In the genomic region with DNA sequence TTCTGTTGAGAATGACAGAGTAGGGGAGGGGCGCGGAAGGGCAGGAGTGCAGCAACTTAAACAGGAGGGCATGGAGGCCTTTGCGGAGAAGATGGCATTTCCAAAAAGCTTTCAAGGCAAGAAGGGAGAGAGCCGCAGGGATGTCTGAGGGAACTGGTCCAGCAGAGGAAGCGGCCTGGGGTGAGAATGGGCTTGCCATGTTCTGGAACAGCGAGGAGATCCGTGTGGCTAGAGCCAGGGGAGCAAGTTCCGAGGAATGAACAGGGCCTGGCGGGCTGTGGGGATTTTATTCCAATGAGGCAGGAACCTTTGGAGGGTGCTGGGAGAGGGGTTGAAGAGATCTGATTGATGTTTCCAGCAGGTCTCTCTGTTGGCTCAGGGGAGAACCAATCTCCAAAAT, we compare ENCODE assay signal across 19 cellular contexts.
DNase-seq lines count a peak whose midpoint lies in the region; ATAC-seq, FAIRE-seq and TF ChIP-seq lines count a peak whose summit lies in the region.
"Had no signal": no experiment of that assay in that cellular context is flagged by ENCODE, and none has a peak within 500 bp of the region (broad histone marks: within the 10 kb centered on the region; RNA-seq: fewer than 3 reads in every experiment).

No MANE protein-coding gene starts in this region.

- H3K4me1 ChIP-seq in pancreas: no peaks in the 10 kb centered on the region
- H3K4me1 ChIP-seq: Caco-2 had no signal

- peak; percentile 39 for DNase-seq in natural killer cell treated with Interleukin-12 subunit alpha and Interleukin-12 subunit beta and Interleukin-15 and Interleukin-18, amount 100 ng/mL, for 72 hours (ENCODE audit: low spot score)
- DNase-seq in natural killer cell: no peak
- DNase-seq in endothelial cell (ENCODE audit: low spot score): no peak
- no peak for DNase-seq in substantia nigra (lab: John Stamatoyannopoulos, UW)
- no peak for DNase-seq in pancreas
- no peak for DNase-seq in HFFc6
- no peak for DNase-seq in stimulated activated CD4-positive, alpha-beta T cell treated with anti-CD3 and anti-CD28 coated beads, Interleukin-12 subunit alpha, Interleukin-12 subunit beta, amount 100 ng/mL, for 4 hours
- DNase-seq: Caco-2, EL, H7, NCI-H1105, NCI-H1694 treated with DMSO at 0.1 percent for 48 hours, NCI-H2107, NCI-H2227 treated with DMSO at 0.1 percent for 48 hours, NCI-H524 treated with DMSO at 0.1 percent for 48 hours, Peyer's patch had no signal

- peaks cover 58 to 64% of the 10 kb centered on the region in 2 donors for H3K4me1 Mint-ChIP-seq in natural killer cell treated with Interleukin-12 subunit alpha and Interleukin-12 subunit beta and Interleukin-15 and Interleukin-18, amount 100 ng/mL, for 72 hours (ENCODE audit: low read depth in 2 of 2)
- H3K4me1 Mint-ChIP-seq in natural killer cell (peaks cover 62 to 70% of the 10 kb centered on the region in 2 donors), endothelial cell (ENCODE audit: unreplicated experiment) (peaks cover 57% of the 10 kb centered on the region), HFFc6 (ENCODE audit: low read depth) (peaks cover 6% of the 10 kb centered on the region)
- H3K4me1 Mint-ChIP-seq in activated naive CD8-positive, alpha-beta T cell (ENCODE audit: low read depth): peaks cover 46% of the 10 kb centered on the region

- peak overlapping the region in 1 of 2 donors; percentile 88 for H3K27ac Mint-ChIP-seq in natural killer cell treated with Interleukin-12 subunit alpha and Interleukin-12 subunit beta and Interleukin-15 and Interleukin-18, amount 100 ng/mL, for 72 hours
- no peak overlapping the region for H3K27ac Mint-ChIP-seq in natural killer cell
- H3K27ac Mint-ChIP-seq in activated naive CD8-positive, alpha-beta T cell: peak overlapping the region; percentile 8
- H3K27ac Mint-ChIP-seq in endothelial cell (ENCODE audit: unreplicated experiment): peak overlapping the region; percentile 84
- H3K27ac Mint-ChIP-seq in HFFc6: no peak overlapping the region

- H3K36me3 Mint-ChIP-seq in natural killer cell treated with Interleukin-12 subunit alpha and Interleukin-12 subunit beta and Interleukin-15 and Interleukin-18, amount 100 ng/mL, for 72 hours: peaks cover 13% of the 10 kb centered on the region
- H3K36me3 Mint-ChIP-seq in natural killer cell: peaks cover 12% of the 10 kb centered on the region
- peaks cover 7% of the 10 kb centered on the region for H3K36me3 Mint-ChIP-seq in activated naive CD8-positive, alpha-beta T cell
- peaks cover 66% of the 10 kb centered on the region for H3K36me3 Mint-ChIP-seq in endothelial cell (ENCODE audit: low read depth, unreplicated experiment)
- no peaks in the 10 kb centered on the region for H3K36me3 Mint-ChIP-seq in HFFc6 (ENCODE audit: low read depth)

- H3K9me3 ChIP-seq in pancreas: no peaks in the 10 kb centered on the region
- H3K9me3 ChIP-seq: Caco-2, Peyer's patch had no signal

- no peaks in the 10 kb centered on the region for H3K36me3 ChIP-seq in pancreas
- H3K36me3 ChIP-seq: Peyer's patch had no signal

- H3K9me3 Mint-ChIP-seq in natural killer cell treated with Interleukin-12 subunit alpha and Interleukin-12 subunit beta and Interleukin-15 and Interleukin-18, amount 100 ng/mL, for 72 hours: no peaks in the 10 kb centered on the region
- H3K9me3 Mint-ChIP-seq in natural killer cell: no peaks in the 10 kb centered on the region
- H3K9me3 Mint-ChIP-seq in activated naive CD8-positive, alpha-beta T cell (ENCODE audit: low read depth): no peaks in the 10 kb centered on the region
- no peaks in the 10 kb centered on the region for H3K9me3 Mint-ChIP-seq in endothelial cell (ENCODE audit: unreplicated experiment)
- no peaks in the 10 kb centered on the region for H3K9me3 Mint-ChIP-seq in HFFc6
- H3K9me3 Mint-ChIP-seq: CD14-positive monocyte had no signal

- intact Hi-C loops in natural killer cell (cut with micrococcal nuclease) (no loop called here), pancreas (cut with DNase I) (no loop called here)

- H3K27me3 Mint-ChIP-seq in natural killer cell treated with Interleukin-12 subunit alpha and Interleukin-12 subunit beta and Interleukin-15 and Interleukin-18, amount 100 ng/mL, for 72 hours: no peaks in the 10 kb centered on the region
- H3K27me3 Mint-ChIP-seq in natural killer cell (ENCODE audit: low read depth in 2 of 2): no peaks in the 10 kb centered on the region
- no peaks in the 10 kb centered on the region for H3K27me3 Mint-ChIP-seq in activated naive CD8-positive, alpha-beta T cell
- H3K27me3 Mint-ChIP-seq in endothelial cell (ENCODE audit: unreplicated experiment): peaks cover 25% of the 10 kb centered on the region
- H3K27me3 Mint-ChIP-seq in HFFc6 (ENCODE audit: insufficient read depth): peaks cover 5% of the 10 kb centered on the region

- WGBS in pancreas, 2 donors: 90 to 96% methylated on average over 9 of the region's 9 CpGs

- no peak for ATAC-seq in natural killer cell treated with Interleukin-12 subunit alpha and Interleukin-12 subunit beta and Interleukin-15 and Interleukin-18, amount 100 ng/mL, for 72 hours
- no peak for ATAC-seq in natural killer cell
- ATAC-seq in pancreas: no peak
- ATAC-seq: Right ventricle myocardium inferior had no signal

- no peak overlapping the region for H3K4me3 ChIP-seq in pancreas
- H3K4me3 ChIP-seq: Peyer's patch had no signal

- FAIRE-seq in pancreas (lab: Jason Lieb, UNC): no peak

- H3K27ac ChIP-seq in substantia nigra (ENCODE audit: low read depth, low read length, poor library complexity, severe bottlenecking): peak overlapping the region; percentile 31
- H3K27ac ChIP-seq in pancreas: no peak overlapping the region
- H3K27ac ChIP-seq: Peyer's patch had no signal

- TF ChIP-seq CTCF in natural killer cell (IDR thresholded peaks at IDR 0.05): no peak
- TF ChIP-seq CTCF in endothelial cell (IDR thresholded peaks at IDR 0.05; ENCODE audit: unreplicated experiment): no peak
- TF ChIP-seq CTCF in pancreas (IDR thresholded peaks at IDR 0.05): no peak
- no peak for TF ChIP-seq CTCF in HFFc6 (IDR thresholded peaks at IDR 0.05)

- no peaks in the 10 kb centered on the region for H3K27me3 ChIP-seq in pancreas
- H3K27me3 ChIP-seq: Peyer's patch had no signal

- H3K4me3 Mint-ChIP-seq in natural killer cell treated with Interleukin-12 subunit alpha and Interleukin-12 subunit beta and Interleukin-15 and Interleukin-18, amount 100 ng/mL, for 72 hours: no peak overlapping the region
- H3K4me3 Mint-ChIP-seq in natural killer cell (no peak overlapping the region), endothelial cell (ENCODE audit: unreplicated experiment) (peak overlapping the region; percentile 78), HFFc6 (no peak overlapping the region)
- H3K4me3 Mint-ChIP-seq in activated naive CD8-positive, alpha-beta T cell: no peak overlapping the region
- H3K4me3 Mint-ChIP-seq: CD14-positive monocyte had no signal

Comparison
In these comparisons a context has a peak if more than half of its experiments do, and no peak if none do; other contexts are left out.
1. H3K27ac Mint-ChIP-seq: peak in activated naive CD8-positive, alpha-beta T cell (single experiment) and endothelial cell (single experiment); none in natural killer cell (0 of 2) and HFFc6 (single experiment).